In the genomic region with DNA sequence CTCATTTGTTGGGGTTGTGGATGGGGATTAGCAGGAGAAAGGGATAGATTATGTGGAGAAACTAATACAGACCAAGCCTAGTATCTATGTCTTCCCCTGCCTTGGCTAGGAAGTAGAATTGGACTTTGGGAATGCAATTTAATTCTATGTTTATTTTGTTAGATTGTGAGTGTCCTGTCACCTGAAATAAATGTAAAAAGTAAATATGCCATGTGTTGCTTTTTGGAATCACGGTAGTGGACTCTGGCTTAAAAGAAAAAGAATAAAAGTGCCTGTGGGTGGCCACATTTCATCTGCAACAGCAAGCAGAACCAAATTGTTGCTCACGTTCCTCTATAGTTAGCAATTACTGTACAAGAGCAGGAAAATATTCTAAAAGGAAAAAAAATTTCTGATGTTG, we compare ENCODE assay signal across 17 cellular contexts. TPM values are rescaled to one million over a fixed set of nuclear protein-coding genes. Genes with fewer than 3 reads are reported as not detected.
DNase-seq lines count a peak whose midpoint lies in the region; ATAC-seq, FAIRE-seq and TF ChIP-seq lines count a peak whose summit lies in the region.
"Had no signal": no experiment of that assay in that cellular context is flagged by ENCODE, and none has a peak within 500 bp of the region (broad histone marks: within the 10 kb centered on the region; RNA-seq: fewer than 3 reads in every experiment).

No MANE protein-coding gene starts in this region.

- H4K20me1 ChIP-seq in SK-N-SH (ENCODE audit: insufficient read depth) (no peaks in the 10 kb centered on the region), KMS-11 (ENCODE audit: insufficient read depth) (no peaks in the 10 kb centered on the region), GM12878 (ENCODE audit: control insufficient read depth, insufficient read depth) (no peaks in the 10 kb centered on the region)

- no peaks in the 10 kb centered on the region for H3K27me3 ChIP-seq in SK-N-SH (ENCODE audit: insufficient read depth)
- no peaks in the 10 kb centered on the region for H3K27me3 ChIP-seq in KMS-11 (ENCODE audit: insufficient read depth, low read depth)
- H3K27me3 ChIP-seq in GM12878 (replicated peaks in 1 of 2; ENCODE audit: control insufficient read depth in 2 of 2, insufficient read depth in 2 of 2, low read length in 1 of 2): no peaks in the 10 kb centered on the region
- H3K27me3 ChIP-seq in tibial nerve: no peaks in the 10 kb centered on the region
- H3K27me3 ChIP-seq: cardiac muscle cell, suprapubic skin had no signal

- peaks cover 22% of the 10 kb centered on the region for H3F3A ChIP-seq in SK-N-SH (replicated peaks; ENCODE audit: insufficient read depth)

- intact Hi-C loops in GM12878 (cut with micrococcal nuclease; ENCODE audit: unreplicated experiment): no loop called here

- H3K9me3 ChIP-seq in SK-N-SH (no peaks in the 10 kb centered on the region), GM12878 (replicated peaks; ENCODE audit: control insufficient read depth, insufficient read depth, low read length) (no peaks in the 10 kb centered on the region), tibial nerve (no peaks in the 10 kb centered on the region)
- H3K9me3 ChIP-seq: suprapubic skin had no signal

- H3K36me3 ChIP-seq in SK-N-SH (replicated peaks in 1 of 2; ENCODE audit: control insufficient read depth in 1 of 2, insufficient read depth in 2 of 2, low read length in 1 of 2) (peaks cover 0 to 9% of the 10 kb centered on the region in 2 experiments), KMS-11 (ENCODE audit: insufficient read depth) (no peaks in the 10 kb centered on the region), GM12878 (ENCODE audit: control insufficient read depth in 2 of 2, insufficient read depth in 2 of 2, low read length in 1 of 2) (no peaks in the 10 kb centered on the region), tibial nerve (no peaks in the 10 kb centered on the region)
- H3K36me3 ChIP-seq: suprapubic skin had no signal

- no peaks in the 10 kb centered on the region for H3K9me3 Mint-ChIP-seq in neural crest cell
- H3K9me3 Mint-ChIP-seq: activated naive CD8-positive, alpha-beta T cell treated with anti-CD3 and anti-CD28 coated beads for 36 hours; GM23338 had no signal

- ATAC-seq in SK-N-SH treated with all-trans-retinoic acid at 6 μM for 48 hours (no peak), GM12878 (no peak)
- ATAC-seq: GM23338 had no signal

- TF ChIP-seq RAD21 in SK-N-SH (IDR thresholded peaks at IDR 0.05; ENCODE audit: low read length): no peak
- no peak for TF ChIP-seq RAD21 in GM12878 (IDR thresholded peaks at IDR 0.05; ENCODE audit: insufficient read depth, low read depth, low read length)

- H3K4me1 Mint-ChIP-seq in neural crest cell: peaks cover 38% of the 10 kb centered on the region

- WGBS in SK-N-SH (ENCODE audit: low lambda C conversion rate): 85% methylated on average over 2 of the region's 2 CpGs
- WGBS in GM12878 (ENCODE audit: insufficient coverage, insufficient replicate concordance, low lambda C conversion rate, missing lambda C conversion rate): 90% methylated on average over 2 of the region's 2 CpGs
- 28 to 29% methylated on average over 2 of the region's 2 CpGs for WGBS in tibial nerve, 2 donors

- no TSS peak for BruUV-seq in GM12878 (replicated peaks; lab: Mats Ljungman, UMichigan)

- CTCF ChIA-PET in SK-N-SH (lab: Yijun Ruan, JAX): interaction anchor here (1.3 to 2.8 kb wide), 2 partner anchors 8 to 42 kb away, joined by 4 to 11 read pairs; a partner anchor contains a TSS
- CTCF ChIA-PET in GM12878 (lab: Yijun Ruan, JAX): interaction anchor here (1.2 kb wide), 1 partner anchor 52 kb away, joined by 3 read pairs; no protein-coding TSS in a partner anchor

- peak overlapping the region; percentile 16 for H3K4me3 Mint-ChIP-seq in neural crest cell
- H3K4me3 Mint-ChIP-seq: activated naive CD8-positive, alpha-beta T cell treated with anti-CD3 and anti-CD28 coated beads for 36 hours had no signal

- RAD21 ChIA-PET in GM12878 (lab: Charles Lee; ENCODE audit: unreplicated experiment): no interaction called here

- no peaks in the 10 kb centered on the region for H3K27me3 Mint-ChIP-seq in neural crest cell (ENCODE audit: low read depth)
- H3K27me3 Mint-ChIP-seq: activated naive CD8-positive, alpha-beta T cell treated with anti-CD3 and anti-CD28 coated beads for 36 hours had no signal

- H3K79me2 ChIP-seq in SK-N-SH (ENCODE audit: insufficient read depth) (peaks cover 14% of the 10 kb centered on the region), KMS-11 (ENCODE audit: insufficient read depth, low read depth) (no peaks in the 10 kb centered on the region), GM12878 (ENCODE audit: control insufficient read depth, insufficient read depth, low read length) (no peaks in the 10 kb centered on the region)

- H3K36me3 Mint-ChIP-seq in neural crest cell (ENCODE audit: low read depth): peaks cover 4% of the 10 kb centered on the region

- no peaks in the 10 kb centered on the region for H3K9me2 ChIP-seq in SK-N-SH

- no peak overlapping the region for H3K9ac ChIP-seq in SK-N-SH
- peak overlapping the region; percentile 9; the same call in 1 of the 2 replicates for H3K9ac ChIP-seq in KMS-11
- H3K9ac ChIP-seq in GM12878 (ENCODE audit: control insufficient read depth, insufficient read depth, low read length): no peak overlapping the region

- SMC1A ChIA-PET in GM12878 (lab: Charles Lee; ENCODE audit: uncharacterized antibody, unreplicated experiment): interaction anchor here (0.6 kb wide), 1 partner anchor 30 kb away, joined by 3 read pairs; no protein-coding TSS in a partner anchor

- in situ Hi-C loops in GM12878 (cut with MboI) (no loop called here), KBM-7 (cut with MboI; ENCODE audit: low pct_unique_long_range_greater_than_20kb, low sequenced_read_pairs) (no loop called here)

- TF ChIP-seq CTCF in SK-N-SH (IDR thresholded peaks at IDR 0.05) (no peak), KMS-11 (conservative IDR thresholded peaks at IDR 0.05; ENCODE audit: low read depth, low read length) (no peak), GM12878 (IDR thresholded peaks at IDR 0.05 in 2 of 3, conservative IDR thresholded peaks at IDR 0.05 in 1 of 3; ENCODE audit: control insufficient read depth in 2 of 3, extremely low read depth in 1 of 3, insufficient read depth in 1 of 3, low read depth in 3 of 3, low read length in 3 of 3) (no peak), neural crest cell (conservative IDR thresholded peaks at IDR 0.05) (no peak), tibial nerve (IDR thresholded peaks at IDR 0.05) (no peak)

- no peak for TF ChIP-seq POLR2A in GM12878 (IDR thresholded peaks at IDR 0.05; ENCODE audit: low read depth, low read length)
- TF ChIP-seq POLR2A in tibial nerve (IDR thresholded peaks at IDR 0.05): no peak

- DNase-seq in SK-N-SH (no peak), GM12878 (ENCODE audit: low read depth, low spot score) (no peak), neural crest cell (ENCODE audit: low read depth, low spot score) (no peak), SHP77 (lab: John Stamatoyannopoulos, UW) (no peak), tibial nerve (ENCODE audit: low spot score in 2 of 2) (no peak), KBM-7 (no peak)
- DNase-seq: activated naive CD8-positive, alpha-beta T cell treated with anti-CD3 and anti-CD28 coated beads for 36 hours; effector memory CD4-positive, alpha-beta T cell; NCI-H1930; NCI-H524 treated with DMSO at 0.1 percent for 48 hours had no signal

- peaks cover 23 to 27% of the 10 kb centered on the region in 2 experiments; a peak in 3 of 4 replicates for H3K4me1 ChIP-seq in SK-N-SH (ENCODE audit: control insufficient read depth in 1 of 2, insufficient read depth in 2 of 2, low read depth in 1 of 2, low read length in 1 of 2)
- H3K4me1 ChIP-seq in KMS-11 (ENCODE audit: low read depth, poor library complexity, severe bottlenecking): peaks cover 49% of the 10 kb centered on the region
- peaks cover 8% of the 10 kb centered on the region for H3K4me1 ChIP-seq in GM12878 (ENCODE audit: control insufficient read depth, insufficient read depth, low read length)
- H3K4me1 ChIP-seq in tibial nerve: peaks cover 0 to 61% (median 15%) of the 10 kb centered on the region in 4 donors

- no peak for FAIRE-seq in GM12878 (lab: Jason Lieb, UNC)
- FAIRE-seq: G401.6 had no signal

- TF ChIP-seq EP300 in SK-N-SH (IDR thresholded peaks at IDR 0.05; ENCODE audit: borderline replicate concordance in 1 of 2, low read depth in 1 of 2, low read length in 1 of 2) (no peak), GM12878 (IDR thresholded peaks at IDR 0.05; ENCODE audit: borderline replicate concordance in 1 of 2, control insufficient read depth in 1 of 2, low read depth in 2 of 2, low read length in 2 of 2) (no peak), tibial nerve (IDR thresholded peaks at IDR 0.05) (no peak)

- H3K27ac Mint-ChIP-seq in neural crest cell (ENCODE audit: unreplicated experiment): no peak overlapping the region
- H3K27ac Mint-ChIP-seq: activated naive CD8-positive, alpha-beta T cell treated with anti-CD3 and anti-CD28 coated beads for 36 hours; GM23338 had no signal

- H3K4me3 ChIP-seq in SK-N-SH (ENCODE audit: low read depth in 2 of 2, low read length in 1 of 2) (no peak overlapping the region), KMS-11 (IDR thresholded peaks at IDR 0.05; ENCODE audit: insufficient read depth, low read depth, low read length) (no peak overlapping the region), GM12878 (no peak overlapping the region), tibial nerve (no peak overlapping the region)
- H3K4me3 ChIP-seq: GM23338, suprapubic skin had no signal

- POLR2A ChIA-PET in SK-N-SH (lab: Yijun Ruan, JAX): no interaction called here
- POLR2A ChIA-PET in GM12878 (lab: Charles Lee): no interaction called here

- H2AFZ ChIP-seq in SK-N-SH (ENCODE audit: low read depth) (no peak overlapping the region), KMS-11 (ENCODE audit: low read depth) (0 out of 2 replicates have a peak overlapping the region, but pooled peaks have one; percentile 12), GM12878 (ENCODE audit: control insufficient read depth, low read depth, low read length) (no peak overlapping the region)
- H2AFZ ChIP-seq: GM23338 had no signal

- H3K4me2 ChIP-seq in SK-N-SH (peak overlapping the region; percentile 85; the same call in 1 of the 2 replicates), KMS-11 (peak overlapping the region; percentile 95), GM12878 (ENCODE audit: control insufficient read depth, insufficient read depth) (peak overlapping the region; percentile 100; the same call in 1 of the 2 replicates)
- H3K4me2 ChIP-seq: GM23338 had no signal

- H3K27ac ChIP-seq in SK-N-SH (ENCODE audit: low read depth in 2 of 2, low read length in 1 of 2): no peak overlapping the region
- peak overlapping the region; percentile 88 for H3K27ac ChIP-seq in KMS-11
- no peak overlapping the region for H3K27ac ChIP-seq in GM12878 (ENCODE audit: control insufficient read depth, insufficient read depth)
- no peak overlapping the region for H3K27ac ChIP-seq in tibial nerve
- H3K27ac ChIP-seq: 22Rv1, suprapubic skin had no signal

RNA-seq across cellular contexts. Expression of a gene that starts 42.3 kb away (rescaled TPM):
- polyA plus RNA-seq in SK-N-SH (2012; rRNA removed) (0.38 and 0.44 TPM in 2 replicates), GM12878 (2011; rRNA removed) (0.42 and 0.46 TPM in 2 replicates), GM12878 (2014; fragmentation: Illumina TruSeq; extraction: Trizol) (0.62 and 1.0 TPM in 2 replicates), GM12878 (2014; fragmentation: Nextera tagmentation; extraction: Ambion mirVana) (under 1 TPM; 0.22 to 0.31 TPM), GM12878 (2014; rRNA removed) (0.31 and 0.34 TPM in 2 replicates), GM12878 (2016; fragmentation: Nextera tagmentation; extraction: Ambion mirVana) (under 1 TPM; 0.59 to 0.71 TPM)
- 0.32 and 0.39 TPM in 2 replicates for polyA plus RNA-seq in SK-N-SH (2012; cell fraction: cytosol; rRNA removed)
- polyA plus RNA-seq in SK-N-SH (2012; cell fraction: nucleus; rRNA removed): 0.65 and 0.88 TPM in 2 replicates
- total RNA-seq in GM12878 (2013; cell fraction: nucleolus; rRNA removed): 6.3 and 7.8 TPM in 2 replicates
- total RNA-seq in GM12878 (2014; rRNA removed) (1.1 TPM in 2 replicates), GM12878 (2014; rRNA removed; fragmentation: Illumina TruSeq; extraction: Trizol) (1.4 TPM in 2 replicates), GM12878 (2021) (1.1 and 1.4 TPM in 2 replicates), neural crest cell (27.7 and 30.0 TPM in 2 replicates), tibial nerve (10 to 100 TPM in 3 of 4 donors, 1 to 10 TPM in 1; 7.5 to 12.9 (median 10.9) TPM)
- 0.09 TPM for polyA plus RNA-seq in GM12878 (2011; ENCODE audit: low read depth)
- 0.17 and 0.18 TPM in 2 replicates for polyA plus RNA-seq in GM12878 (2011; cell fraction: cytosol; rRNA removed)
- 0.39 and 0.46 TPM in 2 replicates for polyA plus RNA-seq in GM12878 (2011; cell fraction: nucleus; rRNA removed)
- polyA plus RNA-seq in GM12878 (2012): 0.21 and 0.28 TPM in 2 replicates
- 1.4 and 1.5 TPM in 2 replicates for polyA minus RNA-seq in GM12878 (2011; rRNA and poly(A)+ RNA removed)
- 0.40 and 0.52 TPM in 2 replicates for polyA minus RNA-seq in GM12878 (2011; cell fraction: cytosol; rRNA and poly(A)+ RNA removed)
- 0.85 and 1.1 TPM in 2 replicates for polyA minus RNA-seq in GM12878 (2011; cell fraction: nucleus; rRNA and poly(A)+ RNA removed)
